11 cellular contexts compared by ENCODE assay signal in the genomic region with DNA sequence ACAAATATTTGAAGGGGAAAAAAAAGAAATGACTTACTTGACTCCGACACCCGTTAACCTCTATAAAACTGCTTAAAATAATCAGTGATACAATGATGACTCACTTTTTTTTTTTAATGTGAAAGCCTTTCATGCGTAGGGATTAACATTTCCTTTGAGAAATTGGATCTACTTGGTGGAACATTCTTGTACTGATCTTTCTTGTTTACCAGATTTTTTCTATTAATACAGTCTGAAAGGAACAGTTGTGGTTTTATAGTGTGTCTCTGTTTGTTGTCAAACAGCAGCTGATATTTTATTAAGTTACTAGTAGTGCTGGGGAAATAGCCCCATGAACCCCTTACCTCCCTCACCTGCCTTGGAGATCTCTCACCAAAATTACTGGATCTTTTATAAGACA. TPM values are rescaled to one million over a fixed set of nuclear protein-coding genes. Genes with fewer than 3 reads are reported as not detected.
A peak's percentile ranks its signal among the peaks of the same experiment; 100 is the strongest.
DNase-seq lines count a peak whose midpoint lies in the region; ATAC-seq and TF ChIP-seq lines count a peak whose summit lies in the region.
"Had no signal": no experiment of that assay in that cellular context is flagged by ENCODE, and none has a peak within 500 bp of the region (broad histone marks: within the 10 kb centered on the region; RNA-seq: fewer than 3 reads in every experiment).

No MANE protein-coding gene starts in this region.

- H3K27me3 Mint-ChIP-seq in T-helper 17 cell: no peaks in the 10 kb centered on the region

- TF ChIP-seq CTCF in cardiac fibroblast (IDR thresholded peaks at IDR 0.05; ENCODE audit: low read depth, low read length) (no peak), left lung (IDR thresholded peaks at IDR 0.05) (no peak)

- DNase-seq in ACHN (peak; percentile 69), HT1080 (ENCODE audit: low read depth) (peak; percentile 80), cardiac fibroblast (ENCODE audit: low read depth in 2 of 2) (peak; percentile 71 to 78), left lung (no peak), T-helper 17 cell (no peak), occipital lobe (lab: John Stamatoyannopoulos, UW) (no peak), C1 segment of cervical spinal cord (lab: John Stamatoyannopoulos, UW) (no peak)
- DNase-seq: H7, NCI-H2029 treated with DMSO at 0.1 percent for 48 hours had no signal

- H3K36me3 Mint-ChIP-seq in T-helper 17 cell (ENCODE audit: low read depth): peaks cover 7% of the 10 kb centered on the region

- no peak overlapping the region for H3K4me3 Mint-ChIP-seq in T-helper 17 cell

- H3K9me3 ChIP-seq in left lung: peaks cover 0 to 3% of the 10 kb centered on the region in 2 donors
- H3K9me3 ChIP-seq in T-helper 17 cell (ENCODE audit: control insufficient read depth, low read length, poor library complexity, severe bottlenecking): no peaks in the 10 kb centered on the region
- H3K9me3 ChIP-seq: neutrophil had no signal

- intact Hi-C loops in left lung (cut with DNase I): no loop called here

- H3K27ac Mint-ChIP-seq in T-helper 17 cell: no peak overlapping the region

- peak overlapping the region in 1 of 2 donors; percentile 33 for H3K27ac ChIP-seq in left lung
- H3K27ac ChIP-seq: neutrophil had no signal

- no peaks in the 10 kb centered on the region for H3K4me1 Mint-ChIP-seq in T-helper 17 cell

- ATAC-seq in left lung (peak; percentile 34), T-helper 17 cell (no peak), HG02970 (IDR thresholded peaks at IDR 0.05; ENCODE audit: low FRiP score, unreplicated experiment) (no peak)

- H3K27me3 ChIP-seq in left lung: no peaks in the 10 kb centered on the region
- H3K27me3 ChIP-seq: neutrophil had no signal

- H3K36me3 ChIP-seq in left lung: peaks cover 0 to 25% of the 10 kb centered on the region in 2 donors
- H3K36me3 ChIP-seq: neutrophil had no signal

- in situ Hi-C loops in ACHN (cut with HindIII; ENCODE audit: low pct_ligation_motif_present, low pct_unique_long_range_greater_than_20kb, low sequenced_read_pairs): no loop called here

- H3K4me3 ChIP-seq in cardiac fibroblast (replicated peaks in 1 of 2; ENCODE audit: low read depth in 2 of 2, low read length in 2 of 2) (no peak overlapping the region), left lung (no peak overlapping the region)

- no peaks in the 10 kb centered on the region for H3K4me1 ChIP-seq in left lung

RNA-seq across cellular contexts. Expression of a gene that starts 40.2 kb away (rescaled TPM):
- 0.02 and 0.23 TPM in 2 replicates for total RNA-seq in HT1080 (2014; rRNA removed; shearing (Covaris generic))
- under 0.01 TPM in 1 of 2 replicates, not detected in the other for polyA plus RNA-seq in HT1080 (2015; cell fraction: cytosol; rRNA removed)
- 0.02 and 0.06 TPM in 2 replicates for polyA plus RNA-seq in HT1080 (2015; cell fraction: nucleus; rRNA removed)
- 1 to 10 TPM; 1.3 to 1.9 TPM for total RNA-seq in left lung
- total RNA-seq in T-helper 17 cell: 1 to 10 TPM; 1.6 to 1.7 TPM
- total RNA-seq in occipital lobe: 3.0 TPM

RNA-seq across cellular contexts. Expression of a gene that starts 53.7 kb away (rescaled TPM):
- 79.3 and 94.7 TPM in 2 replicates for total RNA-seq in HT1080 (2014; rRNA removed; shearing (Covaris generic))
- 20.5 and 29.4 TPM in 2 replicates for polyA plus RNA-seq in HT1080 (2015; cell fraction: cytosol; rRNA removed)
- polyA plus RNA-seq in HT1080 (2015; cell fraction: nucleus; rRNA removed): 13.5 and 15.2 TPM in 2 replicates
- total RNA-seq in left lung: 10 to 100 TPM; 56.9 to 58.0 TPM
- 10 to 100 TPM; 27.6 to 30.1 TPM for total RNA-seq in T-helper 17 cell
- total RNA-seq in occipital lobe: 87.7 TPM

Comparison
In these comparisons a context has a peak if more than half of its experiments do, and no peak if none do; other contexts are left out.
1. DNase-seq: peak in ACHN (single experiment), HT1080 (single experiment) and cardiac fibroblast (2 of 2); none in left lung (0 of 2), T-helper 17 cell (0 of 3), occipital lobe (single experiment) and C1 segment of cervical spinal cord (0 of 14).